8 cellular contexts compared by ENCODE assay signal in genomic region chr12:1661553-1662335, GRCh38. TPM values are rescaled to one million over a fixed set of nuclear protein-coding genes. Genes with fewer than 3 reads are reported as not detected.
DNase-seq lines count a peak whose midpoint lies in the region; ATAC-seq and TF ChIP-seq lines count a peak whose summit lies in the region.

No MANE protein-coding gene starts in this region.

- peak overlapping the region; percentile 84 for H3K27ac ChIP-seq in BLaER1
- peak overlapping the region; percentile 9 for H3K27ac ChIP-seq in OCI-LY7 (ENCODE audit: low read depth, low read length, poor library complexity, severe bottlenecking)
- peak overlapping the region; percentile 56 for H3K27ac ChIP-seq in muscle layer of colon (ENCODE audit: low read depth, low read length)

- intact Hi-C loops in OCI-LY7 (cut with micrococcal nuclease; ENCODE audit: unreplicated experiment) = no loop called here

- peak; percentile 87 for DNase-seq in HuH-7 (ENCODE audit: low spot score)
- peak; percentile 91 for DNase-seq in OCI-LY7 (ENCODE audit: low spot score)
- peak; percentile 79 for DNase-seq in activated T-cell treated with anti-CD3 and anti-CD28 coated beads, Interleukin-2, amount 50 U/mL, for 1 hour
- DNase-seq in stimulated activated CD8-positive, alpha-beta memory T cell treated with anti-CD3 and anti-CD28 coated beads, Interleukin-4, amount 100 ng/mL, for 4 hours (ENCODE audit: low read depth in 2 of 2, low spot score in 1 of 2) = peak; percentile 51 to 66

- H3K9me3 ChIP-seq in BLaER1 (no peaks in the 10 kb centered on the region), OCI-LY7 (ENCODE audit: low read length) (no peaks in the 10 kb centered on the region), muscle layer of colon (ENCODE audit: low read length) (no peaks in the 10 kb centered on the region)

- TF ChIP-seq CTCF in OCI-LY7 (conservative IDR thresholded peaks at IDR 0.05; ENCODE audit: low read length) = no peak

- H2AFZ ChIP-seq in OCI-LY7 (ENCODE audit: low read length) = peak overlapping the region; percentile 5; the same call in 1 of the 2 replicates

- no peaks in the 10 kb centered on the region for H4K20me1 ChIP-seq in BLaER1
- H4K20me1 ChIP-seq in OCI-LY7 (ENCODE audit: insufficient read depth, low read length) = no peaks in the 10 kb centered on the region

- H3K9ac ChIP-seq in BLaER1 (peak overlapping the region; percentile 71; the same call in 1 of the 2 replicates), muscle layer of colon (ENCODE audit: low read length) (no peak overlapping the region)

- ATAC-seq in GM19395 (IDR thresholded peaks at IDR 0.05; ENCODE audit: unreplicated experiment) (peak; percentile 61), esophagus mucosa (peak; percentile 90)

- peaks cover 56% of the 10 kb centered on the region for H3K4me1 ChIP-seq in BLaER1
- peaks cover 7% of the 10 kb centered on the region for H3K4me1 ChIP-seq in OCI-LY7 (ENCODE audit: insufficient read depth, low read length, poor library complexity, severe bottlenecking)
- peaks cover 4% of the 10 kb centered on the region for H3K4me1 ChIP-seq in muscle layer of colon (ENCODE audit: insufficient read depth, low read length)

- POLR2A ChIA-PET in OCI-LY7 (lab: Charles Lee) = interaction anchor here (0.6 to 2.3 kb wide), 4 partner anchors 9 to 29 kb away, joined by 3 to 10 read pairs (median 4); partner anchors contain the start of gene ADIPOR2

- H3K4me2 ChIP-seq in BLaER1 (peak overlapping the region; percentile 80), OCI-LY7 (ENCODE audit: low read length) (peak overlapping the region; percentile 64)

- H3K79me2 ChIP-seq in OCI-LY7 (ENCODE audit: insufficient read depth, low read depth, low read length) = no peaks in the 10 kb centered on the region

- peak overlapping the region; percentile 63 for H3K4me3 ChIP-seq in BLaER1
- peak overlapping the region; percentile 62 for H3K4me3 ChIP-seq in OCI-LY7 (ENCODE audit: low read depth, low read length, poor library complexity, severe bottlenecking)
- peak overlapping the region; percentile 6 to 38 for H3K4me3 ChIP-seq in muscle layer of colon (ENCODE audit: low read depth in 1 of 2, low read length in 2 of 2)

- H3K36me3 ChIP-seq in BLaER1 = no peaks in the 10 kb centered on the region
- H3K36me3 ChIP-seq in OCI-LY7 (ENCODE audit: insufficient read depth, low read length) = no peaks in the 10 kb centered on the region
- no peaks in the 10 kb centered on the region for H3K36me3 ChIP-seq in muscle layer of colon (ENCODE audit: insufficient read depth, low read length)

- H3K27me3 ChIP-seq in BLaER1 (no peaks in the 10 kb centered on the region), muscle layer of colon (ENCODE audit: control insufficient read depth in 1 of 2, insufficient read depth in 2 of 2, low read length in 2 of 2) (no peaks in the 10 kb centered on the region)

- CTCF ChIA-PET in OCI-LY7 (lab: Charles Lee; ENCODE audit: unreplicated experiment) = interaction anchor here (0.6 kb wide), 1 partner anchor 9 kb away, joined by 3 read pairs; no protein-coding TSS in a partner anchor

- no TSS peak for BruUV-seq in OCI-LY7 (replicated peaks; lab: Mats Ljungman, UMichigan)

- H3K9me2 ChIP-seq in OCI-LY7 (ENCODE audit: insufficient read depth, low read length) = no peaks in the 10 kb centered on the region

RNA-seq across cellular contexts. Expression of gene ADIPOR2, which starts 29.1 kb away (rescaled TPM):
- 22.0 and 24.7 TPM in 2 replicates for total RNA-seq in OCI-LY7 (2014; rRNA removed; shearing (Covaris generic))
- 51.1 and 52.8 TPM in 2 replicates for total RNA-seq in OCI-LY7 (2022)
- total RNA-seq in esophagus mucosa = 50.5 TPM

RNA-seq across cellular contexts. Expression of gene WNT5B, which starts 32.7 kb away (rescaled TPM):
- total RNA-seq in OCI-LY7 (2014; rRNA removed; shearing (Covaris generic)) = 11.3 and 14.7 TPM in 2 replicates
- total RNA-seq in OCI-LY7 (2022) (0.86 and 2.6 TPM in 2 replicates), esophagus mucosa (9.8 TPM)

Comparison
In these comparisons a context has a peak if more than half of its experiments do, and no peak if none do; other contexts are left out.
1. Peak in every context shown above with its lines: DNase-seq, ATAC-seq, H3K4me3 ChIP-seq and H3K27ac ChIP-seq.
2. H3K27ac ChIP-seq: peak in every context shown above with its lines; median percentile 84 in BLaER1; 56 in muscle layer of colon; 9 in OCI-LY7.